Comparison of ENCODE assay signal across 19 cellular contexts in genomic region chr15:99132122-99132521, GRCh38. TPM values are rescaled to one million over a fixed set of nuclear protein-coding genes. Genes with fewer than 3 reads are reported as not detected.
DNase-seq lines count a peak whose midpoint lies in the region; ATAC-seq and TF ChIP-seq lines count a peak whose summit lies in the region.
"Had no signal": no experiment of that assay in that cellular context is flagged by ENCODE, and none has a peak within 500 bp of the region (broad histone marks: within the 10 kb centered on the region; RNA-seq: fewer than 3 reads in every experiment).

No MANE protein-coding gene starts in this region.

- H3K9ac ChIP-seq in stomach smooth muscle (ENCODE audit: low read length in 2 of 2): peak overlapping the region; percentile 11 to 51

- TF ChIP-seq POLR2A in gastroesophageal sphincter (IDR thresholded peaks at IDR 0.05): no peak

- CTCF ChIA-PET in Panc1 (lab: Charles Lee): no interaction called here

- TF ChIP-seq CTCF in Panc1 (IDR thresholded peaks at IDR 0.05) (no peak), gastroesophageal sphincter (IDR thresholded peaks at IDR 0.05) (no peak), psoas muscle (IDR thresholded peaks at IDR 0.05) (no peak)

- H3K9me3 ChIP-seq in Panc1 (ENCODE audit: control insufficient read depth, insufficient read depth, low read depth, low read length): no peaks in the 10 kb centered on the region
- no peaks in the 10 kb centered on the region for H3K9me3 ChIP-seq in gastroesophageal sphincter
- no peaks in the 10 kb centered on the region for H3K9me3 ChIP-seq in psoas muscle
- H3K9me3 ChIP-seq in stomach smooth muscle (ENCODE audit: control insufficient read depth in 2 of 2, low read length in 2 of 2): no peaks in the 10 kb centered on the region

- DNase-seq in Panc1 (ENCODE audit: low read depth, low spot score) (no peak), psoas muscle (no peak), NCI-H446 (lab: John Stamatoyannopoulos, UW) (no peak), Ammon's horn (ENCODE audit: low spot score) (no peak)
- no peak for DNase-seq in activated naive CD4-positive, alpha-beta T cell treated with Interleukin-2 at 50 U/mL for 16 hours
- DNase-seq: CD4-positive, CD25-positive, alpha-beta regulatory T cell; EL; GF-D8; HFFc6; Kasumi-1; NCI-H1694; NCI-H2081; NCI-H2171; NCI-H345; NCI-H526; OCI-M1; Right ventricle myocardium superior had no signal

- H3K4me1 ChIP-seq in Panc1 (ENCODE audit: control insufficient read depth, insufficient read depth, low read length) (no peaks in the 10 kb centered on the region; the same call in 1 of the 2 replicates), gastroesophageal sphincter (peaks cover 3 to 99% (median 7%) of the 10 kb centered on the region in 3 donors), psoas muscle (peaks cover 70% of the 10 kb centered on the region), stomach smooth muscle (ENCODE audit: control insufficient read depth, insufficient read depth, low read length) (peaks cover 78% of the 10 kb centered on the region)

- intact Hi-C loops in Panc1 (cut with micrococcal nuclease; ENCODE audit: unreplicated experiment) (no loop called here), psoas muscle (cut with DNase I) (no loop called here)

- H3K36me3 ChIP-seq in Panc1 (ENCODE audit: control insufficient read depth, insufficient read depth, low read length) (peaks cover 5% of the 10 kb centered on the region; the same call in 1 of the 2 replicates), gastroesophageal sphincter (peaks cover 0 to 80% of the 10 kb centered on the region in 2 donors), psoas muscle (ENCODE audit: insufficient read depth in 1 of 2, low read depth in 1 of 2) (peaks cover 3 to 89% of the 10 kb centered on the region in 2 donors), stomach smooth muscle (ENCODE audit: control insufficient read depth in 2 of 2, insufficient read depth in 2 of 2, low read length in 2 of 2) (peaks cover 67 to 80% of the 10 kb centered on the region in 2 donors)

- no peak for TF ChIP-seq EP300 in gastroesophageal sphincter (IDR thresholded peaks at IDR 0.05)

- 0 out of 2 replicates have a peak, but pooled peaks have one; percentile 8 for ATAC-seq in Panc1
- ATAC-seq in gastroesophageal sphincter: no peak
- ATAC-seq in psoas muscle: no peak

- in situ Hi-C loops in Panc1 (cut with HindIII; ENCODE audit: low pct_unique_long_range_greater_than_20kb, low sequenced_read_pairs): no loop called here

- POLR2A ChIA-PET in Panc1 (lab: Charles Lee): no interaction called here

- no TSS peak for BruUV-seq in Panc1 (replicated peaks; lab: Mats Ljungman, UMichigan)

- WGBS in gastroesophageal sphincter (ENCODE audit: low coverage in 1 of 2), 2 donors: 66% methylated on average over 4 of the region's 4 CpGs; no CpG with 5 or more reads in 1 of the 2 donors
- WGBS in psoas muscle, 3 donors: 84 to 92% (median 85%) methylated on average over 4 of the region's 4 CpGs

- H3K4me3 ChIP-seq in Panc1 (ENCODE audit: low read depth in 2 of 2, low read length in 2 of 2) (no peak overlapping the region), gastroesophageal sphincter (peak overlapping the region in 1 of 2 donors; percentile 15), psoas muscle (no peak overlapping the region), stomach smooth muscle (ENCODE audit: low read length in 2 of 2) (peak overlapping the region; percentile 2 to 54)

- H3K27me3 ChIP-seq in Panc1 (ENCODE audit: control insufficient read depth, insufficient read depth, low read length): no peaks in the 10 kb centered on the region
- no peaks in the 10 kb centered on the region for H3K27me3 ChIP-seq in gastroesophageal sphincter
- H3K27me3 ChIP-seq in psoas muscle (ENCODE audit: insufficient read depth in 3 of 3, low read length in 2 of 3): no peaks in the 10 kb centered on the region
- no peaks in the 10 kb centered on the region for H3K27me3 ChIP-seq in stomach smooth muscle (ENCODE audit: control insufficient read depth in 1 of 2, insufficient read depth in 2 of 2, low read length in 2 of 2)

- H3K27ac ChIP-seq in Panc1 (ENCODE audit: low read length) (no peak overlapping the region), gastroesophageal sphincter (peak overlapping the region; percentile 61 to 98 (median 97)), psoas muscle (peak overlapping the region; percentile 96), stomach smooth muscle (ENCODE audit: low read length) (peak overlapping the region; percentile 93)

RNA-seq across cellular contexts. Expression of gene SYNM, which starts 27.2 kb away (rescaled TPM):
- 38.9 TPM for total RNA-seq in Panc1 (2021; ENCODE audit: unreplicated experiment)
- 29.7 TPM for polyA plus RNA-seq in Panc1 (2012; ENCODE audit: insufficient read length)
- total RNA-seq in gastroesophageal sphincter: 1,000 to 10,000 TPM; 1,155 to 2,820 (median 1,765) TPM
- 100 to 1,000 TPM; 288 to 380 (median 349) TPM for total RNA-seq in psoas muscle
- 100 to 1,000 TPM in 2 of 3 donors, 10 to 100 TPM in 1; 77.5 to 291 (median 121) TPM for polyA plus RNA-seq in psoas muscle

Comparison
In these comparisons a context has a peak if more than half of its experiments do, and no peak if none do; other contexts are left out.
1. H3K4me3 ChIP-seq: peak in stomach smooth muscle (2 of 2); none in Panc1 (0 of 2) and psoas muscle (single experiment).